21 cellular contexts compared by ENCODE assay signal in the genomic region with DNA sequence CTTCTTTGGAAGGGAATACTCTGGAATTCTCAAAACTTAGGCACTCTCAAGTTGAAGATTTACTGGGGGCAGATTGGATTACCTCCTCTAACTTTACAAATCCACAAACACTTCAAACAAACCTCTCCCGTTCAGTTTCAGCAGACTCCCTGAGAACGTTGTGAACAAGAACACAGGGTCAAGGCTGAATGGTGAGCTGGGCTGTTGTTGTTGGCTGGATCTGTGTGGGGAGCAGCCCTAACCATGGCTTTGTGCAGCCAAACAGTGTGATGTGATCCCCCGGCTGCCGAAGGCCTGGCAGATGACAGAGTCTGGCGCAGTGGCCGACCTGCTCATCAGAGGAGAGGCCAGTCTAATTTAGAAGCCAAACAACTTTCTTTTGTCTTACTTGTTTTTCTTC.
DNase-seq lines count a peak whose midpoint lies in the region; ATAC-seq, FAIRE-seq and TF ChIP-seq lines count a peak whose summit lies in the region.
"Had no signal": no experiment of that assay in that cellular context is flagged by ENCODE, and none has a peak within 500 bp of the region (broad histone marks: within the 10 kb centered on the region; RNA-seq: fewer than 3 reads in every experiment).

No MANE protein-coding gene starts in this region.

- H3K27ac Mint-ChIP-seq in astrocyte (ENCODE audit: unreplicated experiment) (no peak overlapping the region), nephron (peak overlapping the region in 2 of 3 experiments; percentile 16 to 27)
- H3K27ac Mint-ChIP-seq: activated naive CD8-positive, alpha-beta T cell treated with anti-CD3 and anti-CD28 coated beads, Interleukin-2, amount 10 ng/mL, durations not matched to agents 7 days and 5 days; activated T-helper 1 cell treated with anti-CD3 and anti-CD28 coated beads, Interleukin-12 subunit alpha, Interleukin-12 subunit beta, Interleukin-2, Interleukin-4 antibody, amounts not matched to agents 30 ng/mL and 10 ng/mL and 1 ng/mL, durations not matched to agents 14 hours and 24 hours and 36 hours; natural killer cell treated with Interleukin-12 subunit alpha and Interleukin-12 subunit beta and Interleukin-15 and Interleukin-18, amount 100 ng/mL, for 72 hours had no signal

- H3K4me1 Mint-ChIP-seq in astrocyte (ENCODE audit: low read depth, unreplicated experiment) (peaks cover 1% of the 10 kb centered on the region), nephron (peaks cover 4% of the 10 kb centered on the region)

- DNase-seq in astrocyte (ENCODE audit: low read depth), result no peak
- DNase-seq in fibroblast of gingiva (ENCODE audit: low read depth), result peak; percentile 74
- peak; percentile 68 for DNase-seq in stromal cell of bone marrow (ENCODE audit: low read depth)
- no peak for DNase-seq in NCI-H2081 treated with DMSO at 0.1 percent for 48 hours (lab: John Stamatoyannopoulos, UW)
- no peak for DNase-seq in iPS-NIHi11 (ENCODE audit: low spot score)
- DNase-seq: activated CD4-positive, CD25-positive, alpha-beta regulatory T cell treated with anti-CD3 and anti-CD28 coated beads, Interleukin-2, amount 50 U/mL, for 72 hours; activated naive CD8-positive, alpha-beta T cell treated with anti-CD3 and anti-CD28 coated beads, Interleukin-2, amount 10 ng/mL, durations not matched to agents 7 days and 5 days; CD8-positive, alpha-beta memory T cell; DMS79; effector CD4-positive, alpha-beta T cell; esophagus squamous epithelium; mammary epithelial cell; NCI-H1092; NCI-H524; T1000 had no signal

- no peak for TF ChIP-seq CTCF in astrocyte (IDR thresholded peaks at IDR 0.05; ENCODE audit: insufficient read depth, low read depth, low read length)
- no peak for TF ChIP-seq CTCF in nephron (IDR thresholded peaks at IDR 0.05; ENCODE audit: unreplicated experiment in 3 of 3)

- H3K4me1 ChIP-seq in astrocyte (ENCODE audit: insufficient read depth, low read length), result no peaks in the 10 kb centered on the region
- H3K4me1 ChIP-seq: esophagus squamous epithelium had no signal

- H3K27ac ChIP-seq in astrocyte (ENCODE audit: low read depth, low read length), result no peak overlapping the region
- H3K27ac ChIP-seq: esophagus squamous epithelium had no signal

- H3K27me3 Mint-ChIP-seq in astrocyte (ENCODE audit: low read depth, unreplicated experiment) (no peaks in the 10 kb centered on the region), nephron (ENCODE audit: low read depth) (no peaks in the 10 kb centered on the region)
- H3K27me3 Mint-ChIP-seq: activated naive CD8-positive, alpha-beta T cell treated with anti-CD3 and anti-CD28 coated beads, Interleukin-2, amount 10 ng/mL, durations not matched to agents 7 days and 5 days; central memory CD8-positive, alpha-beta T cell had no signal

- H3K36me3 ChIP-seq in astrocyte (ENCODE audit: insufficient read depth, low read length), result no peaks in the 10 kb centered on the region
- H3K36me3 ChIP-seq: esophagus squamous epithelium had no signal

- no peak overlapping the region for H3K9ac ChIP-seq in astrocyte (ENCODE audit: low read length)

- no peaks in the 10 kb centered on the region for H3K27me3 ChIP-seq in astrocyte (ENCODE audit: insufficient read depth, low read length)
- H3K27me3 ChIP-seq: esophagus squamous epithelium had no signal

- H3K79me2 ChIP-seq in astrocyte (ENCODE audit: insufficient read depth, low read length), result no peaks in the 10 kb centered on the region

- H2AFZ ChIP-seq in astrocyte (ENCODE audit: low read depth, low read length), result peak overlapping the region; percentile 16

- no peak for ATAC-seq in GM19324 (IDR thresholded peaks at IDR 0.05; ENCODE audit: low FRiP score, unreplicated experiment)

- no peak overlapping the region for H3K4me3 ChIP-seq in astrocyte (ENCODE audit: insufficient read depth, low read depth, low read length)
- H3K4me3 ChIP-seq: esophagus squamous epithelium had no signal

- no peak for FAIRE-seq in astrocyte (lab: Jason Lieb, UNC)
- FAIRE-seq: GM12892 had no signal

- no peak overlapping the region for H3K4me2 ChIP-seq in astrocyte (ENCODE audit: low read length)

- H3K9me3 Mint-ChIP-seq in astrocyte (ENCODE audit: unreplicated experiment) (peaks cover 7% of the 10 kb centered on the region), nephron (peaks cover 13% of the 10 kb centered on the region)
- H3K9me3 Mint-ChIP-seq: activated T-helper 1 cell treated with anti-CD3 and anti-CD28 coated beads, Interleukin-12 subunit alpha, Interleukin-12 subunit beta, Interleukin-2, Interleukin-4 antibody, amounts not matched to agents 30 ng/mL and 10 ng/mL and 1 ng/mL, durations not matched to agents 14 hours and 24 hours and 36 hours had no signal

- H3K9me3 ChIP-seq in astrocyte (ENCODE audit: insufficient read depth, low read depth, low read length), result no peaks in the 10 kb centered on the region
- H3K9me3 ChIP-seq: esophagus squamous epithelium had no signal

- no peaks in the 10 kb centered on the region for H4K20me1 ChIP-seq in astrocyte (ENCODE audit: insufficient read depth, low read length)

- H3K36me3 Mint-ChIP-seq in astrocyte (ENCODE audit: low read depth, unreplicated experiment) (no peaks in the 10 kb centered on the region), nephron (ENCODE audit: low read depth) (peaks cover 9% of the 10 kb centered on the region)
- H3K36me3 Mint-ChIP-seq: activated naive CD8-positive, alpha-beta T cell treated with anti-CD3 and anti-CD28 coated beads, Interleukin-2, amount 10 ng/mL, durations not matched to agents 7 days and 5 days; CD8-positive, alpha-beta memory T cell had no signal

- H3K4me3 Mint-ChIP-seq in astrocyte (ENCODE audit: unreplicated experiment), result no peak overlapping the region
- H3K4me3 Mint-ChIP-seq in nephron, result no peak overlapping the region
- H3K4me3 Mint-ChIP-seq: activated naive CD8-positive, alpha-beta T cell treated with anti-CD3 and anti-CD28 coated beads, Interleukin-2, amount 10 ng/mL, durations not matched to agents 7 days and 5 days; activated T-helper 1 cell treated with anti-CD3 and anti-CD28 coated beads, Interleukin-12 subunit alpha, Interleukin-12 subunit beta, Interleukin-2, Interleukin-4 antibody, amounts not matched to agents 30 ng/mL and 10 ng/mL and 1 ng/mL, durations not matched to agents 14 hours and 24 hours and 36 hours; central memory CD8-positive, alpha-beta T cell; natural killer cell treated with Interleukin-12 subunit alpha and Interleukin-12 subunit beta and Interleukin-15 and Interleukin-18, amount 100 ng/mL, for 72 hours had no signal

Comparison
In these comparisons a context has a peak if more than half of its experiments do, and no peak if none do; other contexts are left out.
1. DNase-seq: peak in fibroblast of gingiva (single experiment) and stromal cell of bone marrow (single experiment); none in astrocyte (single experiment), NCI-H2081 treated with DMSO at 0.1 percent for 48 hours (single experiment) and iPS-NIHi11 (single experiment).